Comparison of ENCODE assay signal across 17 cellular contexts in genomic region chr2:112194480-112194879, GRCh38. TPM values are rescaled to one million over a fixed set of nuclear protein-coding genes. Genes with fewer than 3 reads are reported as not detected.
"Had no signal": no experiment of that assay in that cellular context is flagged by ENCODE, and none has a peak within 500 bp of the region (broad histone marks: within the 10 kb centered on the region; RNA-seq: fewer than 3 reads in every experiment).

No MANE protein-coding gene starts in this region.

- H3K4me2 ChIP-seq: hepatocyte had no signal

- H2AFZ ChIP-seq: hepatocyte had no signal

- H3K79me2 ChIP-seq: hepatocyte had no signal

- H3K4me3 Mint-ChIP-seq: naive B cell had no signal

- H3K27me3 ChIP-seq: body of pancreas, esophagus muscularis mucosa, hepatocyte, ovary, sigmoid colon, spleen, tibial artery, vagina had no signal

- DNase-seq: activated CD8-positive, alpha-beta memory T cell treated with anti-CD3 and anti-CD28 coated beads for 24 hours; activated effector memory CD4-positive, alpha-beta T cell treated with anti-CD3 and anti-CD28 coated beads, Interleukin-2, amount 50 U/mL, for 16 hours; amygdala; body of pancreas; caudate nucleus; islet precursor cell; naive B cell; ovary; sigmoid colon; spleen; T-helper 9 cell; tibial artery had no signal

- H3K9me3 ChIP-seq: body of pancreas, esophagus muscularis mucosa, ovary, sigmoid colon, SJSA1, spleen, tibial artery, vagina had no signal

- H3K4me1 Mint-ChIP-seq: naive B cell had no signal

- H3K4me1 ChIP-seq: body of pancreas, esophagus muscularis mucosa, sigmoid colon, SJSA1, spleen, tibial artery, vagina had no signal

- H3K4me3 ChIP-seq: body of pancreas, esophagus muscularis mucosa, hepatocyte, lung, ovary, sigmoid colon, SJSA1, spleen, tibial artery, vagina had no signal

- H3K27ac Mint-ChIP-seq: naive B cell had no signal

- H3K36me3 ChIP-seq: esophagus muscularis mucosa, ovary, sigmoid colon, SJSA1, spleen, tibial artery, vagina had no signal

- ATAC-seq: body of pancreas had no signal

- H3K27ac ChIP-seq: body of pancreas, esophagus muscularis mucosa, hepatocyte, ovary, sigmoid colon, SJSA1, spleen, tibial artery, vagina had no signal

RNA-seq across cellular contexts. Expression of gene FBLN7, which starts 56.3 kb away (rescaled TPM):
- total RNA-seq: SJSA1 had no signal
